13 cellular contexts compared by ENCODE assay signal in the genomic region with DNA sequence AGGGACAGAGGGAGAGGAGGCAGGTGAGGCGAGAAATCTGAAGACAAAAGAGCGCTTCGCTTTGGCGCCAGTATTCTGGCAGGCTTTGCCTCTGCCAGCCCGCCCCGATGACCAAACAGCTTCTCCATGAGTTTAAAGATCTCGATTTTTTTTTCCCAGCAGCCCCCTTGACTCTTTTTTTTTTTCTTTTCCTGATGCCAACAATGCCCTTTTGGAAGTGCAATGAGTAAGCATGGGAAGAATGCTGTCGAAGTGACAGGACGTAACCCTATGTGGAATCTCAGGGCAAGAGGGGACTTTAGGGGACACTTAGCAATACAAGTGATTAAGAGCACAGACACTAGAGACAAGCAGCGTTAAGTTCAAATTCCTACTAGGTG.
DNase-seq lines count a peak whose midpoint lies in the region; ATAC-seq and TF ChIP-seq lines count a peak whose summit lies in the region.
"Had no signal": no experiment of that assay in that cellular context is flagged by ENCODE, and none has a peak within 500 bp of the region (broad histone marks: within the 10 kb centered on the region; RNA-seq: fewer than 3 reads in every experiment).

No MANE protein-coding gene starts in this region.

- no peak overlapping the region for H3K9ac ChIP-seq in KMS-11

- H3K27ac ChIP-seq in KMS-11 (no peak overlapping the region), iPS DF 6.9 (ENCODE audit: low read length) (no peak overlapping the region), psoas muscle (no peak overlapping the region)
- H3K27ac ChIP-seq: left lung had no signal

- no peak for TF ChIP-seq CTCF in KMS-11 (conservative IDR thresholded peaks at IDR 0.05; ENCODE audit: low read depth, low read length)
- TF ChIP-seq CTCF in WTC11 (IDR thresholded peaks at IDR 0.05), result no peak
- no peak for TF ChIP-seq CTCF in psoas muscle (IDR thresholded peaks at IDR 0.05)
- no peak for TF ChIP-seq CTCF in CD14-positive monocyte (IDR thresholded peaks at IDR 0.05)

- H4K20me1 ChIP-seq in KMS-11 (ENCODE audit: insufficient read depth), result no peaks in the 10 kb centered on the region

- H3K4me3 Mint-ChIP-seq in WTC11 (peak overlapping the region; percentile 90), CD14-positive monocyte (peak overlapping the region in 1 of 2 donors; percentile 74)
- H3K4me3 Mint-ChIP-seq in activated CD4-positive, alpha-beta memory T cell treated with anti-CD3 and anti-CD28 coated beads for 36 hours, result no peak overlapping the region
- H3K4me3 Mint-ChIP-seq: activated T-cell treated with anti-CD3 and anti-CD28 coated beads, Interleukin-2, amount 50 U/mL, for 24 hours; HFFc6 had no signal

- WGBS in iPS DF 6.9 (ENCODE audit: insufficient coverage, insufficient read length), result no CpG with 5 or more reads among the region's 10 CpGs
- WGBS in psoas muscle, 3 donors, result 6 to 8% (median 7%) methylated on average over 10 of the region's 10 CpGs

- H3K27me3 ChIP-seq in KMS-11 (ENCODE audit: insufficient read depth, low read depth) (no peaks in the 10 kb centered on the region), iPS DF 6.9 (ENCODE audit: control insufficient read depth, insufficient read depth, low read length) (no peaks in the 10 kb centered on the region), psoas muscle (ENCODE audit: insufficient read depth in 3 of 3, low read length in 2 of 3) (peaks cover 5 to 27% (median 15%) of the 10 kb centered on the region in 3 donors)

- intact Hi-C loops in psoas muscle (cut with DNase I) (no loop called here), CD14-positive monocyte (cut with micrococcal nuclease) (no loop called here)
- intact Hi-C loops in activated CD4-positive, alpha-beta memory T cell treated with anti-CD3 and anti-CD28 coated beads for 36 hours (cut with micrococcal nuclease), result no loop called here

- CTCF ChIA-PET in WTC11 (lab: Charles Lee), result interaction anchor here (0.7 to 1.6 kb wide), 4 partner anchors 212 to 288 kb away, joined by 4 to 7 read pairs (median 6); a partner anchor contains a TSS
- CTCF ChIA-PET in activated CD4-positive, alpha-beta memory T cell treated with anti-CD3 and anti-CD28 coated beads for 36 hours (lab: Charles Lee), result no interaction called here

- H3K9me3 ChIP-seq in iPS DF 6.9 (ENCODE audit: control insufficient read depth, insufficient read depth, low read length) (no peaks in the 10 kb centered on the region), psoas muscle (no peaks in the 10 kb centered on the region)
- H3K9me3 ChIP-seq: Caco-2 had no signal

- H3K79me2 ChIP-seq in KMS-11 (ENCODE audit: insufficient read depth, low read depth), result no peaks in the 10 kb centered on the region

- no peak overlapping the region for H3K4me3 ChIP-seq in KMS-11 (IDR thresholded peaks at IDR 0.05; ENCODE audit: insufficient read depth, low read depth, low read length)
- H3K4me3 ChIP-seq in iPS DF 6.9 (ENCODE audit: low read length), result peak overlapping the region; percentile 90
- H3K4me3 ChIP-seq in psoas muscle, result peak overlapping the region; percentile 60
- H3K4me3 ChIP-seq: GM12878 had no signal

- H3K36me3 ChIP-seq in KMS-11 (ENCODE audit: insufficient read depth) (no peaks in the 10 kb centered on the region), iPS DF 6.9 (ENCODE audit: control insufficient read depth, insufficient read depth, low read length) (no peaks in the 10 kb centered on the region), psoas muscle (ENCODE audit: insufficient read depth in 1 of 2, low read depth in 1 of 2) (no peaks in the 10 kb centered on the region)
- H3K36me3 ChIP-seq: left lung had no signal

- H3K36me3 Mint-ChIP-seq in WTC11, result peaks cover under 1% of the 10 kb centered on the region; the same call in 1 of the 2 replicates
- no peaks in the 10 kb centered on the region for H3K36me3 Mint-ChIP-seq in activated CD4-positive, alpha-beta memory T cell treated with anti-CD3 and anti-CD28 coated beads for 36 hours
- peaks cover 0 to 2% of the 10 kb centered on the region in 2 donors for H3K36me3 Mint-ChIP-seq in CD14-positive monocyte

- H3K9me3 Mint-ChIP-seq in WTC11, result peaks cover 4% of the 10 kb centered on the region
- H3K9me3 Mint-ChIP-seq in activated CD4-positive, alpha-beta memory T cell treated with anti-CD3 and anti-CD28 coated beads for 36 hours, result no peaks in the 10 kb centered on the region
- peaks cover 0 to 22% (median 13%) of the 10 kb centered on the region in 7 donors for H3K9me3 Mint-ChIP-seq in CD14-positive monocyte

- peaks cover 20% of the 10 kb centered on the region for H3K27me3 Mint-ChIP-seq in WTC11 (ENCODE audit: low read depth)
- peaks cover 35% of the 10 kb centered on the region for H3K27me3 Mint-ChIP-seq in activated CD4-positive, alpha-beta memory T cell treated with anti-CD3 and anti-CD28 coated beads for 36 hours
- peaks cover 33 to 42% (median 38%) of the 10 kb centered on the region in 3 donors for H3K27me3 Mint-ChIP-seq in CD14-positive monocyte (ENCODE audit: low read depth in 3 of 3)

- H3K27ac Mint-ChIP-seq in WTC11 (no peak overlapping the region), CD14-positive monocyte (no peak overlapping the region)
- H3K27ac Mint-ChIP-seq in activated CD4-positive, alpha-beta memory T cell treated with anti-CD3 and anti-CD28 coated beads for 36 hours, result no peak overlapping the region
- H3K27ac Mint-ChIP-seq: activated T-cell treated with anti-CD3 and anti-CD28 coated beads, Interleukin-2, amount 50 U/mL, for 24 hours; HFFc6 had no signal

- no peak for ATAC-seq in WTC11
- ATAC-seq in psoas muscle, result no peak
- no peak for ATAC-seq in GM19023 (IDR thresholded peaks at IDR 0.05; ENCODE audit: unreplicated experiment)
- ATAC-seq: GM12878 had no signal

- H3K4me1 Mint-ChIP-seq in WTC11 (peaks cover 12% of the 10 kb centered on the region), CD14-positive monocyte (no peaks in the 10 kb centered on the region)
- peaks cover 3% of the 10 kb centered on the region for H3K4me1 Mint-ChIP-seq in activated CD4-positive, alpha-beta memory T cell treated with anti-CD3 and anti-CD28 coated beads for 36 hours (ENCODE audit: low read depth)

- H2AFZ ChIP-seq in KMS-11 (ENCODE audit: low read depth), result peak overlapping the region; percentile 94

- DNase-seq in WTC11 (ENCODE audit: low spot score) (no peak), iPS DF 6.9 (ENCODE audit: low read depth, low spot score) (no peak), psoas muscle (no peak), amygdala (lab: John Stamatoyannopoulos, UW) (no peak), CD14-positive monocyte (ENCODE audit: low spot score) (no peak)
- no peak for DNase-seq in activated CD4-positive, alpha-beta memory T cell treated with anti-CD3 and anti-CD28 coated beads for 36 hours
- DNase-seq: activated T-cell treated with anti-CD3 and anti-CD28 coated beads, Interleukin-2, amount 50 U/mL, for 24 hours; Caco-2; HFFc6 had no signal

- peak overlapping the region; percentile 46; the same call in 1 of the 2 replicates for H3K4me2 ChIP-seq in KMS-11

- H3K4me1 ChIP-seq in KMS-11 (ENCODE audit: low read depth, poor library complexity, severe bottlenecking), result no peaks in the 10 kb centered on the region
- no peaks in the 10 kb centered on the region for H3K4me1 ChIP-seq in iPS DF 6.9 (ENCODE audit: control insufficient read depth, insufficient read depth, low read length)
- H3K4me1 ChIP-seq in psoas muscle, result no peaks in the 10 kb centered on the region
- H3K4me1 ChIP-seq: Caco-2 had no signal

- POLR2A ChIA-PET in WTC11 (lab: Charles Lee), result interaction anchor here (0.7 kb wide), 1 partner anchor 215 kb away, joined by 4 read pairs; no protein-coding TSS in a partner anchor
- POLR2A ChIA-PET in activated CD4-positive, alpha-beta memory T cell treated with anti-CD3 and anti-CD28 coated beads for 36 hours (lab: Charles Lee), result no interaction called here

TF ChIP-seq in WTC11, 78 proteins besides CTCF, POLR2A, EP300 and RAD21 (continues in another document):
- no peak for TF ChIP-seq CBFB (CRISPR knock-in tag; IDR thresholded peaks at IDR 0.05; ENCODE audit: low read depth)
- no peak for TF ChIP-seq IRF2 (CRISPR knock-in tag; IDR thresholded peaks at IDR 0.05; ENCODE audit: borderline replicate concordance, low read depth)
- TF ChIP-seq TCF7 (CRISPR knock-in tag; IDR thresholded peaks at IDR 0.05; ENCODE audit: low read depth), result no peak
- TF ChIP-seq ZNF263 (CRISPR knock-in tag; IDR thresholded peaks at IDR 0.05; ENCODE audit: low read depth), result no peak
- TF ChIP-seq, protein P1, sequence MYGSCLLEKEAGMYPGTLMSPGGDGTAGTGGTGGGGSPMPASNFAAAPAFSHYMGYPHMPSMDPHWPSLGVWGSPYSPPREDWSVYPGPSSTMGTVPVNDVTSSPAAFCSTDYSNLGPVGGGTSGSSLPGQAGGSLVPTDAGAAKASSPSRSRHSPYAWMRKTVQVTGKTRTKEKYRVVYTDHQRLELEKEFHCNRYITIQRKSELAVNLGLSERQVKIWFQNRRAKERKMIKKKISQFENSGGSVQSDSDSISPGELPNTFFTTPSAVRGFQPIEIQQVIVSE (CRISPR knock-in tag; IDR thresholded peaks at IDR 0.05; ENCODE audit: borderline replicate concordance), result no peak
- no peak for TF ChIP-seq FOXK1 (CRISPR knock-in tag; IDR thresholded peaks at IDR 0.05)
